ENCODE assay signal across 24 cellular contexts in genomic region chr20:41098703-41099250, GRCh38. TPM values are rescaled to one million over a fixed set of nuclear protein-coding genes. Genes with fewer than 3 reads are reported as not detected.
DNase-seq lines count a peak whose midpoint lies in the region; ATAC-seq lines count a peak whose summit lies in the region.
"Had no signal": no experiment of that assay in that cellular context is flagged by ENCODE, and none has a peak within 500 bp of the region (broad histone marks: within the 10 kb centered on the region; RNA-seq: fewer than 3 reads in every experiment).

No MANE protein-coding gene starts in this region.

- DNase-seq in NOMO-1 (lab: John Stamatoyannopoulos, UW; ENCODE audit: unreplicated experiment in 2 of 2) = peak; percentile 28 to 42
- no peak for DNase-seq in NOMO-1 treated with dmso at 0.1 percent for 144 hours (lab: John Stamatoyannopoulos, UW; ENCODE audit: unreplicated experiment)
- DNase-seq in SK-N-MC (ENCODE audit: low read depth, low spot score) = no peak
- peak; percentile 48 for DNase-seq in fibroblast of the conjunctiva (ENCODE audit: low read depth)
- DNase-seq in stromal cell of bone marrow (ENCODE audit: low read depth) = peak; percentile 28
- DNase-seq in stimulated activated naive CD4-positive, alpha-beta T cell (lab: John Stamatoyannopoulos, UW) = no peak
- no peak for DNase-seq in COLO668 (lab: John Stamatoyannopoulos, UW; ENCODE audit: unreplicated experiment)
- DNase-seq in left colon = no peak
- DNase-seq: 8988T; activated CD8-positive, alpha-beta T cell treated with anti-CD3 and anti-CD28 coated beads for 36 hours; activated naive CD8-positive, alpha-beta T cell treated with anti-CD3 and anti-CD28 coated beads, Interleukin-2, amount 10 ng/mL, durations not matched to agents 7 days and 5 days; effector CD4-positive, alpha-beta T cell; foreskin keratinocyte; GDM1; H9; left ventricle myocardium inferior; NCI-H1930; NCI-H510A treated with DMSO at 0.1 percent for 48 hours; ovary; stimulated activated CD4-positive, alpha-beta T cell treated with anti-CD3 and anti-CD28 coated beads, Interleukin-4, amount 100 ng/mL, for 4 hours; T-cell; WERI-Rb-1 had no signal

- no peak for ATAC-seq in left colon
- ATAC-seq: activated CD8-positive, alpha-beta T cell treated with anti-CD3 and anti-CD28 coated beads for 36 hours; foreskin keratinocyte; Panc1; T-cell had no signal

- no peaks in the 10 kb centered on the region for H3K9me3 ChIP-seq in SK-N-MC (ENCODE audit: low read depth, low read length)
- H3K9me3 ChIP-seq: left ventricle myocardium inferior, ovary, tibial nerve had no signal

- no peak overlapping the region for H3K4me3 ChIP-seq in SK-N-MC
- H3K4me3 ChIP-seq: left ventricle myocardium inferior, ovary, tibial nerve had no signal

- peak overlapping the region; percentile 43 for H3K9ac ChIP-seq in SK-N-MC (ENCODE audit: insufficient read length)

- intact Hi-C loops in left colon (cut with DNase I, micrococcal nuclease) = loop anchor here (5.0 to 10.0 kb wide), 2 partner anchors 104 to 106 kb away; no protein-coding TSS in a partner anchor

- peaks cover 88% of the 10 kb centered on the region for H3K36me3 ChIP-seq in SK-N-MC (ENCODE audit: insufficient read depth, low read length)
- H3K36me3 ChIP-seq: ovary had no signal

- H3K27ac ChIP-seq in SK-N-MC = peak overlapping the region; percentile 49; the same call in 1 of the 2 replicates
- H3K27ac ChIP-seq: foreskin keratinocyte, left ventricle myocardium inferior, ovary, tibial nerve, WERI-Rb-1 had no signal

RNA-seq across cellular contexts. Expression of gene PLCG1, which starts 38.6 kb away (rescaled TPM):
- 10 to 100 TPM; 58.0 to 74.7 TPM for total RNA-seq in left colon

Comparison
In these comparisons a context has a peak if more than half of its experiments do, and no peak if none do; other contexts are left out.
1. DNase-seq: peak in NOMO-1 (2 of 2), fibroblast of the conjunctiva (single experiment) and stromal cell of bone marrow (single experiment); none in NOMO-1 treated with dmso at 0.1 percent for 144 hours (single experiment), SK-N-MC (single experiment), stimulated activated naive CD4-positive, alpha-beta T cell (0 of 6), COLO668 (single experiment) and left colon (0 of 2).